8 cellular contexts compared by ENCODE assay signal in the genomic region with DNA sequence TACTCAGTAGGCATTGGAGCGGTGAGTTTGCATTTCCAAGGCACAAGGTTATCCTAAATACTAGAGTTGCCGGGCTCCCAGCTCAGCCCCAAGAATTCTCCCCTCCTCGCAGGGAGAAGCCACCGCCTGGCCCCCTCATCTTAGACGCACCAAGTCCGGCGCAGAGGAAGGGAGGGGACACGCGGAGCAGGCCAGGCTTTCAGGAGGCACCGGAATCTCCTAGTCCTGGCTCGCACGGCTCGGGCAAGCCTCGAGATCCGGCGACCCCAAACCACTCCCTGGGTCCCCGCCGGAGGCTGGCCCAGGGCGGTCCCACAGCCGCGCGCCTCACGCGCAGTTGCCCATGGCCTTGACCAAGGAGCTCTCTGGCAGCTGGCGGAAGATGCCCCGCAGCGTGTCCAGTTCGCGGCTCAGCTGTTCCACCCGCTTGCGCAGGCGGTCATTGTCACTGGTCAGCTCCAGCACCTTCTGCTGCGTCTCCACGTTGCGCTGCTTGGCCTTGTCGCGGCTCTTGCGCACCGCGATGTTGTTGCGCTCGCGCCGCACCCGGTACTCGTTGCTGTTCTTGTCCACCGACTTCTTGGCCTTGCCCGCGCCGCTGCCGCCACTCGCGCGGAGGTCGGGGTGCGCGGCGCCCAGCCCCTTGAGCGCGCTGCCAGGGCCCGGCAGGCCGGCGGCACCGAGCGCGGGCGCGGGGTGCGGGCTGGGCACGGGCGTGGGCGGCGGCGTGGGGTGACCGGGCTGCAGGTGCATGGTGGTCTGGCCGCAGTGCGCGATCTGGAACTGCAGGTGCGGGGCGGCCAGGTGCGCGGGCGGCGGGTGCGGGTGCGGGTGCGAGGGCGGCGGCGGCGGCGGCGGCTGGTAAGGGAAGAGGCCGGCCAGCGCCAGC. TPM values are rescaled to one million over a fixed set of nuclear protein-coding genes. Genes with fewer than 3 reads are reported as not detected.
DNase-seq lines count a peak whose midpoint lies in the region; ATAC-seq and TF ChIP-seq lines count a peak whose summit lies in the region.

No MANE protein-coding gene starts in this region.

- peaks cover 48% of the 10 kb centered on the region for H3K27me3 Mint-ChIP-seq in activated T-helper 1 cell treated with anti-CD3 and anti-CD28 coated beads, Interleukin-12 subunit alpha, Interleukin-12 subunit beta, Interleukin-2, Interleukin-4 antibody, amounts not matched to agents 30 ng/mL and 10 ng/mL and 1 ng/mL, durations not matched to agents 14 hours and 24 hours and 36 hours (ENCODE audit: insufficient read depth)

- DNase-seq in GM13977 (ENCODE audit: low spot score), result peak; percentile 39
- no peak for DNase-seq in activated T-helper 1 cell treated with anti-CD3 and anti-CD28 coated beads, Interleukin-12 subunit alpha, Interleukin-12 subunit beta, Interleukin-2, Interleukin-4 antibody, amounts not matched to agents 30 ng/mL and 10 ng/mL and 1 ng/mL, durations not matched to agents 14 hours and 24 hours and 36 hours (ENCODE audit: low spot score)
- peak; percentile 68 for DNase-seq in islet precursor cell
- DNase-seq in hippocampal formation (lab: John Stamatoyannopoulos, UW), result no peak
- no peak for DNase-seq in UCSD-AML1 (lab: John Stamatoyannopoulos, UW; ENCODE audit: unreplicated experiment)
- no peak for DNase-seq in midbrain (lab: John Stamatoyannopoulos, UW)

- H3K4me3 ChIP-seq in skin epidermis, result peak overlapping the region; percentile 60 to 91 (median 68)

- in situ Hi-C loops in GM13977 (cut with MboI; ENCODE audit: low pct_unique_long_range_greater_than_20kb, low sequenced_read_pairs, unreplicated experiment), result no loop called here

- no peak for ATAC-seq in GM18520 (IDR thresholded peaks at IDR 0.05; ENCODE audit: unreplicated experiment)

- peak overlapping the region; percentile 45 for H3K4me3 Mint-ChIP-seq in activated T-helper 1 cell treated with anti-CD3 and anti-CD28 coated beads, Interleukin-12 subunit alpha, Interleukin-12 subunit beta, Interleukin-2, Interleukin-4 antibody, amounts not matched to agents 30 ng/mL and 10 ng/mL and 1 ng/mL, durations not matched to agents 14 hours and 24 hours and 36 hours

- intact Hi-C loops in activated T-helper 1 cell treated with anti-CD3 and anti-CD28 coated beads, Interleukin-12 subunit alpha, Interleukin-12 subunit beta, Interleukin-2, Interleukin-4 antibody, amounts not matched to agents 30 ng/mL and 10 ng/mL and 1 ng/mL, durations not matched to agents 14 hours and 24 hours and 36 hours (cut with micrococcal nuclease), result loop anchor here (5.0 kb wide), 1 partner anchor 624 kb away; a partner anchor contains a TSS

- TF ChIP-seq CTCF in GM13977 (IDR thresholded peaks at IDR 0.05; ENCODE audit: extremely low read depth, insufficient read depth, missing control alignments), result no peak

- no peak overlapping the region for H3K27ac Mint-ChIP-seq in activated T-helper 1 cell treated with anti-CD3 and anti-CD28 coated beads, Interleukin-12 subunit alpha, Interleukin-12 subunit beta, Interleukin-2, Interleukin-4 antibody, amounts not matched to agents 30 ng/mL and 10 ng/mL and 1 ng/mL, durations not matched to agents 14 hours and 24 hours and 36 hours

- no peaks in the 10 kb centered on the region for H3K4me1 Mint-ChIP-seq in activated T-helper 1 cell treated with anti-CD3 and anti-CD28 coated beads, Interleukin-12 subunit alpha, Interleukin-12 subunit beta, Interleukin-2, Interleukin-4 antibody, amounts not matched to agents 30 ng/mL and 10 ng/mL and 1 ng/mL, durations not matched to agents 14 hours and 24 hours and 36 hours (ENCODE audit: low read depth)

- H3K36me3 Mint-ChIP-seq in activated T-helper 1 cell treated with anti-CD3 and anti-CD28 coated beads, Interleukin-12 subunit alpha, Interleukin-12 subunit beta, Interleukin-2, Interleukin-4 antibody, amounts not matched to agents 30 ng/mL and 10 ng/mL and 1 ng/mL, durations not matched to agents 14 hours and 24 hours and 36 hours (ENCODE audit: low read depth), result no peaks in the 10 kb centered on the region

- H3K27ac ChIP-seq in skin epidermis, result peak overlapping the region; percentile 34 to 92 (median 87)

- no peaks in the 10 kb centered on the region for H3K9me3 Mint-ChIP-seq in activated T-helper 1 cell treated with anti-CD3 and anti-CD28 coated beads, Interleukin-12 subunit alpha, Interleukin-12 subunit beta, Interleukin-2, Interleukin-4 antibody, amounts not matched to agents 30 ng/mL and 10 ng/mL and 1 ng/mL, durations not matched to agents 14 hours and 24 hours and 36 hours

RNA-seq across cellular contexts. Expression of a gene that starts 1.1 kb away (rescaled TPM):
- 1.8 and 2.1 TPM in 2 replicates for total RNA-seq in activated T-helper 1 cell treated with anti-CD3 and anti-CD28 coated beads, Interleukin-12 subunit alpha, Interleukin-12 subunit beta, Interleukin-2, Interleukin-4 antibody, amounts not matched to agents 30 ng/mL and 10 ng/mL and 1 ng/mL, durations not matched to agents 14 hours and 24 hours and 36 hours

Comparison
In these comparisons a context has a peak if more than half of its experiments do, and no peak if none do; other contexts are left out.
1. DNase-seq: peak in GM13977 (single experiment) and islet precursor cell (single experiment); none in activated T-helper 1 cell treated with anti-CD3 and anti-CD28 coated beads, Interleukin-12 subunit alpha, Interleukin-12 subunit beta, Interleukin-2, Interleukin-4 antibody, amounts not matched to agents 30 ng/mL and 10 ng/mL and 1 ng/mL, durations not matched to agents 14 hours and 24 hours and 36 hours (single experiment), hippocampal formation (0 of 2), UCSD-AML1 (single experiment) and midbrain (single experiment).